1 cellular context compared by ENCODE assay signal in genomic region chr11:121023848-121024751, GRCh38.
TF ChIP-seq lines count a peak whose summit lies in the region.

Gene TBCEL, plus strand, starts transcription at chr11:121024102. Its CDS starts 21,589 bp downstream, at chr11:121045691.

TF ChIP-seq in HepG2, 621 proteins besides CTCF, POLR2A, EP300 and RAD21 (continued from another document and continues in another):
- TF ChIP-seq ZNF18 (CRISPR knock-in tag; IDR thresholded peaks at IDR 0.05; ENCODE audit: insufficient replicate concordance) = peak; percentile 39
- TF ChIP-seq LBX2 (CRISPR knock-in tag; IDR thresholded peaks at IDR 0.05; ENCODE audit: borderline replicate concordance) = no peak
- TF ChIP-seq HNF1A (IDR thresholded peaks at IDR 0.05; ENCODE audit: low read depth) = no peak
- TF ChIP-seq HNF1A (CRISPR knock-in tag; IDR thresholded peaks at IDR 0.05; ENCODE audit: borderline replicate concordance) = peak; percentile 46; the same call in 1 of the 2 replicates
- TF ChIP-seq ZC3H13 (CRISPR knock-in tag; IDR thresholded peaks at IDR 0.05) = peak; percentile 69; the same call in 1 of the 2 replicates
- TF ChIP-seq MAFG (CRISPR knock-in tag; IDR thresholded peaks at IDR 0.05) = no peak
- peak; percentile 72 for TF ChIP-seq ZGPAT (CRISPR knock-in tag; IDR thresholded peaks at IDR 0.05)
- 0 out of 2 replicates have a peak, but pooled peaks have one; percentile 31 for TF ChIP-seq NFYB (CRISPR knock-in tag; IDR thresholded peaks at IDR 0.05)
- TF ChIP-seq ZNF329 (CRISPR knock-in tag; IDR thresholded peaks at IDR 0.05; ENCODE audit: low read depth) = no peak
- TF ChIP-seq BRCA1 (CRISPR knock-in tag; IDR thresholded peaks at IDR 0.05) = no peak
- peak; percentile 56; the same call in 1 of the 2 replicates for TF ChIP-seq MEIS2 (CRISPR knock-in tag; IDR thresholded peaks at IDR 0.05)
- TF ChIP-seq SMAD9 (CRISPR knock-in tag; IDR thresholded peaks at IDR 0.05) = no peak; the same call in 1 of the 2 replicates
- TF ChIP-seq ZNF773 (CRISPR knock-in tag; IDR thresholded peaks at IDR 0.05; ENCODE audit: borderline replicate concordance) = no peak
- TF ChIP-seq MEF2D (CRISPR knock-in tag; IDR thresholded peaks at IDR 0.05) = peak; percentile 19; the same call in 1 of the 2 replicates
- TF ChIP-seq ZNF615 (CRISPR knock-in tag; IDR thresholded peaks at IDR 0.05; ENCODE audit: borderline replicate concordance) = no peak
- no peak for TF ChIP-seq PAF1 (CRISPR knock-in tag; IDR thresholded peaks at IDR 0.05)
- peak; percentile 81 for TF ChIP-seq TARDBP (CRISPR knock-in tag; IDR thresholded peaks at IDR 0.05)
- TF ChIP-seq ZNF83 (CRISPR knock-in tag; IDR thresholded peaks at IDR 0.05; ENCODE audit: borderline replicate concordance) = no peak
- TF ChIP-seq ZNF33B (CRISPR knock-in tag; IDR thresholded peaks at IDR 0.05) = no peak
- no peak for TF ChIP-seq PBX2 (CRISPR knock-in tag; IDR thresholded peaks at IDR 0.05)
- TF ChIP-seq GPN1 (CRISPR knock-in tag; IDR thresholded peaks at IDR 0.05; ENCODE audit: borderline replicate concordance) = no peak
- peak; percentile 92 for TF ChIP-seq KAT8 (CRISPR knock-in tag; IDR thresholded peaks at IDR 0.05)
- TF ChIP-seq SNAPC2 (CRISPR knock-in tag; IDR thresholded peaks at IDR 0.05) = no peak
- TF ChIP-seq ZFP1 (CRISPR knock-in tag; IDR thresholded peaks at IDR 0.05) = no peak
- TF ChIP-seq ZEB1 (IDR thresholded peaks at IDR 0.05; ENCODE audit: insufficient replicate concordance, low read depth) = no peak
- TF ChIP-seq MEIS1 (CRISPR knock-in tag; IDR thresholded peaks at IDR 0.05; ENCODE audit: borderline replicate concordance) = 0 out of 2 replicates have a peak, but pooled peaks have one; percentile 34
- no peak for TF ChIP-seq MAFF (IDR thresholded peaks at IDR 0.05; ENCODE audit: low read depth, low read length)
- TF ChIP-seq NR2F1 (CRISPR knock-in tag; IDR thresholded peaks at IDR 0.05) = no peak
- peak; percentile 43; the same call in 1 of the 2 replicates for TF ChIP-seq FOSL2 (CRISPR knock-in tag; IDR thresholded peaks at IDR 0.05)
- TF ChIP-seq PRPF4 (IDR thresholded peaks at IDR 0.05; ENCODE audit: low read depth, low read length, poor library complexity, severe bottlenecking) = no peak
- no peak for TF ChIP-seq ZNF580 (CRISPR knock-in tag; IDR thresholded peaks at IDR 0.05; ENCODE audit: borderline replicate concordance, low read depth)
- no peak; the same call in 1 of the 2 replicates for TF ChIP-seq ZNF703 (CRISPR knock-in tag; IDR thresholded peaks at IDR 0.05; ENCODE audit: borderline replicate concordance)
- peak; percentile 23 for TF ChIP-seq HNRNPK (IDR thresholded peaks at IDR 0.05; ENCODE audit: low read depth, low read length, poor library complexity, severe bottlenecking)
- TF ChIP-seq SRF (IDR thresholded peaks at IDR 0.05; ENCODE audit: low read depth, low read length) = no peak
- no peak for TF ChIP-seq ZNF12 (CRISPR knock-in tag; IDR thresholded peaks at IDR 0.05)
- no peak; the same call in 1 of the 2 replicates for TF ChIP-seq JUNB (CRISPR knock-in tag; IDR thresholded peaks at IDR 0.05; ENCODE audit: borderline replicate concordance)
- no peak for TF ChIP-seq CERS6 (CRISPR knock-in tag; IDR thresholded peaks at IDR 0.05)
- no peak for TF ChIP-seq EEA1 (CRISPR knock-in tag; IDR thresholded peaks at IDR 0.05; ENCODE audit: borderline replicate concordance)
- no peak for TF ChIP-seq ZNF674 (CRISPR knock-in tag; IDR thresholded peaks at IDR 0.05; ENCODE audit: low read depth)
- no peak for TF ChIP-seq RORA (CRISPR knock-in tag; IDR thresholded peaks at IDR 0.05)
- TF ChIP-seq ZBTB34 (CRISPR knock-in tag; IDR thresholded peaks at IDR 0.05) = no peak
- no peak for TF ChIP-seq KLF15 (CRISPR knock-in tag; IDR thresholded peaks at IDR 0.05; ENCODE audit: borderline replicate concordance)
- no peak for TF ChIP-seq NR3C1 (CRISPR knock-in tag; IDR thresholded peaks at IDR 0.05)
- no peak for TF ChIP-seq RNF219 (CRISPR knock-in tag; IDR thresholded peaks at IDR 0.05)
- no peak for TF ChIP-seq ZNF644 (CRISPR knock-in tag; IDR thresholded peaks at IDR 0.05; ENCODE audit: low read depth)
- TF ChIP-seq MTA3 (CRISPR knock-in tag; IDR thresholded peaks at IDR 0.05) = no peak
- TF ChIP-seq ZFP36 (IDR thresholded peaks at IDR 0.05; ENCODE audit: borderline replicate concordance, low read depth, low read length, partially characterized antibody) = no peak
- peak; percentile 98 for TF ChIP-seq RXRA (CRISPR knock-in tag; IDR thresholded peaks at IDR 0.05)
- TF ChIP-seq TFAP4 (IDR thresholded peaks at IDR 0.05; ENCODE audit: borderline replicate concordance, low read depth) = peak; percentile 37; the same call in 1 of the 2 replicates
- no peak for TF ChIP-seq ZNF75D (CRISPR knock-in tag; IDR thresholded peaks at IDR 0.05; ENCODE audit: borderline replicate concordance)
